1 cellular context compared by ENCODE assay signal in genomic region chr4:165378398-165378762, GRCh38.
TF ChIP-seq lines count a peak whose summit lies in the region.

No MANE protein-coding gene starts in this region.

TF ChIP-seq in HepG2, 621 proteins besides CTCF, POLR2A, EP300 and RAD21:
- TF ChIP-seq TEAD2 (CRISPR knock-in tag; IDR thresholded peaks at IDR 0.05): 0 out of 2 replicates have a peak, but pooled peaks have one; percentile 43
- 0 out of 2 replicates have a peak, but pooled peaks have one; percentile 29 for TF ChIP-seq ZNF816 (CRISPR knock-in tag; IDR thresholded peaks at IDR 0.05; ENCODE audit: borderline replicate concordance)
- 0 out of 2 replicates have a peak, but pooled peaks have one; percentile 41 for TF ChIP-seq ZNF790 (CRISPR knock-in tag; IDR thresholded peaks at IDR 0.05; ENCODE audit: borderline replicate concordance)
- TF ChIP-seq ZNF564 (CRISPR knock-in tag; IDR thresholded peaks at IDR 0.05): no peak
- no peak for TF ChIP-seq ZNF83 (CRISPR knock-in tag; IDR thresholded peaks at IDR 0.05; ENCODE audit: borderline replicate concordance)
- 0 out of 2 replicates have a peak, but pooled peaks have one; percentile 15 for TF ChIP-seq ZFP82 (CRISPR knock-in tag; IDR thresholded peaks at IDR 0.05; ENCODE audit: borderline replicate concordance)
- TF ChIP-seq CREB1 (IDR thresholded peaks at IDR 0.05): no peak
- peak; percentile 64; the same call in 1 of the 2 replicates for TF ChIP-seq CREB1 (CRISPR knock-in tag; IDR thresholded peaks at IDR 0.05)
TF ChIP-seq in HepG2: peak in this region for 5.
